ENCODE assay signal across 8 cellular contexts in the genomic region with DNA sequence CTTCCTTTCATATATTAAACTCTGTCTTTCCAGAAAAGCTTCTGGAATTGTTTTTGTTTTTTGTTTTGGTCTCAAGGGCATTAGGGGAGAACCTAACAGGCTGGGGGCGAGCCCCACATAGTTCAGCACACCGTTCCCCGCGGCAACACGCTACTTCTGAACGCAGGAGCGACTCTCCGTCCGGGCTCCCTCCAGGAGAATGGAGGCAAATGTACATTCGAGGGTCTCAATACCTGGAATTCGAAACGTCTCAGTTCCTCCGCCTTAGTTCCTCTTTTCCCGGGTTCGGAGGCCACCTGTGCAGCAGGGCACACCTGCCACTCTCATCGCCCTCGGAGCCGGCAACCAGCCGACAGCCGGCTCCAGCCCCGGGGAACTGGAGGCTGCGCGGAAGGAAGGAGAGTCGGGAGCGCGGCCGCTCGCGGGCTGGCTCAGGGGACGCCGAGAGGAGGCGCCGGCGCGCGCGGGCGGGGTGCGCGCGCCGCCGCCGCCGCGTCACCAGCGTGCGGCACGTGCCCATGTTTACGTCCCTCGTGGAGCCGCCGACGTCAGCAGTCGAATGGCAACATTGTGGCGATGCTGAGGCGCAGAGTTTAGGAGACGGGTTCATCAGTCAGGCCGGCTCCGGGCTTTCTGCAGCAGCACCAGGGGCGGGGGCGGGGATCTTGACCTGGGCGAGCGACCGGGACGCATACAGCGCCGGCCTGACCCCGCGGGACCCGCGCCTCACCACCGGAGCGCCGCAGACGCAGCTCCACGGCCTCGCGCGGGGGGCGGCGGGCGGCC. TPM values are rescaled to one million over a fixed set of nuclear protein-coding genes. Genes with fewer than 3 reads are reported as not detected.
DNase-seq lines count a peak whose midpoint lies in the region; ATAC-seq lines count a peak whose summit lies in the region.

A gene with protein sequence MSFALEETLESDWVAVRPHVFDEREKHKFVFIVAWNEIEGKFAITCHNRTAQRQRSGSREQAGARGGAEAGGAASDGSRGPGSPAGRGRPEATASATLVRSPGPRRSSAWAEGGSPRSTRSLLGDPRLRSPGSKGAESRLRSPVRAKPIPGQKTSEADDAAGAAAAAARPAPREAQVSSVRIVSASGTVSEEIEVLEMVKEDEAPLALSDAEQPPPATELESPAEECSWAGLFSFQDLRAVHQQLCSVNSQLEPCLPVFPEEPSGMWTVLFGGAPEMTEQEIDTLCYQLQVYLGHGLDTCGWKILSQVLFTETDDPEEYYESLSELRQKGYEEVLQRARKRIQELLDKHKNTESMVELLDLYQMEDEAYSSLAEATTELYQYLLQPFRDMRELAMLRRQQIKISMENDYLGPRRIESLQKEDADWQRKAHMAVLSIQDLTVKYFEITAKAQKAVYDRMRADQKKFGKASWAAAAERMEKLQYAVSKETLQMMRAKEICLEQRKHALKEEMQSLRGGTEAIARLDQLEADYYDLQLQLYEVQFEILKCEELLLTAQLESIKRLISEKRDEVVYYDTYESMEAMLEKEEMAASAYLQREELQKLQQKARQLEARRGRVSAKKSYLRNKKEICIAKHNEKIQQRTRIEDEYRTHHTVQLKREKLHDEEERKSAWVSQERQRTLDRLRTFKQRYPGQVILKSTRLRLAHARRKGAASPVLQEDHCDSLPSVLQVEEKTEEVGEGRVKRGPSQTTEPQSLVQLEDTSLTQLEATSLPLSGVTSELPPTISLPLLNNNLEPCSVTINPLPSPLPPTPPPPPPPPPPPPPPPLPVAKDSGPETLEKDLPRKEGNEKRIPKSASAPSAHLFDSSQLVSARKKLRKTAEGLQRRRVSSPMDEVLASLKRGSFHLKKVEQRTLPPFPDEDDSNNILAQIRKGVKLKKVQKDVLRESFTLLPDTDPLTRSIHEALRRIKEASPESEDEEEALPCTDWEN (plus strand): TSS at position 554 of the 786 bp plus-strand sequence. CDS start 520 bp downstream, outside the sequence.

- CTCF ChIA-PET in activated CD8-positive, alpha-beta T cell treated with anti-CD3 and anti-CD28 coated beads, Interleukin-2, amount 10 ng/mL, durations not matched to agents 7 days and 5 days (lab: Charles Lee) = interaction anchor here (1.5 kb wide), 1 partner anchor 102 kb away, joined by 8 read pairs; no protein-coding TSS in a partner anchor

- peak within 1 kb of the TSS; percentile 86 for H3K27ac ChIP-seq in BLaER1

- H3K4me3 ChIP-seq in BLaER1 = peak within 1 kb of the TSS; percentile 93

- peak within 1 kb of the TSS; percentile 92 for H3K4me3 Mint-ChIP-seq in activated CD8-positive, alpha-beta T cell treated with anti-CD3 and anti-CD28 coated beads, Interleukin-2, amount 10 ng/mL, durations not matched to agents 7 days and 5 days

- H3K9ac ChIP-seq in BLaER1 = peak within 1 kb of the TSS; percentile 92

- DNase-seq in GM19240 (ENCODE audit: insufficient read length, low spot score) = peak; percentile 69
- peak; percentile 79 for DNase-seq in NCI-H748 treated with DMSO at 0.1 percent for 48 hours (lab: John Stamatoyannopoulos, UW)
- peak; percentile 87 for DNase-seq in activated CD8-positive, alpha-beta T cell treated with anti-CD3 and anti-CD28 coated beads, Interleukin-2, amount 10 ng/mL, durations not matched to agents 7 days and 5 days
- DNase-seq in effector CD4-positive, alpha-beta T cell = peak; percentile 84
- DNase-seq in medulla oblongata (ENCODE audit: extremely low spot score) = peak; percentile 87
- DNase-seq in stimulated activated CD4-positive, alpha-beta T cell treated with anti-CD3 and anti-CD28 coated beads, TNF-alpha, amount 100 ng/mL, for 48 hours (ENCODE audit: low read depth in 3 of 3) = peak; percentile 60 to 74 (median 67)

- H3K27ac Mint-ChIP-seq in activated CD8-positive, alpha-beta T cell treated with anti-CD3 and anti-CD28 coated beads, Interleukin-2, amount 10 ng/mL, durations not matched to agents 7 days and 5 days = peak within 1 kb of the TSS; percentile 87

- H4K20me1 ChIP-seq in BLaER1 = peaks cover 44% of the 10 kb centered on the region

- H3K4me1 ChIP-seq in BLaER1 = peaks cover 33% of the 10 kb centered on the region

- H3K27me3 ChIP-seq in BLaER1 = peaks cover 28% of the 10 kb centered on the region

- no peaks in the 10 kb centered on the region for H3K9me3 Mint-ChIP-seq in activated CD8-positive, alpha-beta T cell treated with anti-CD3 and anti-CD28 coated beads, Interleukin-2, amount 10 ng/mL, durations not matched to agents 7 days and 5 days (ENCODE audit: insufficient read depth)

- H3K9me3 ChIP-seq in BLaER1 = 0 out of 2 replicates have a peak, but pooled peaks cover 4% of the 10 kb centered on the region

- peak within 1 kb of the TSS; percentile 96 for H3K4me2 ChIP-seq in BLaER1

- H3K4me1 Mint-ChIP-seq in activated CD8-positive, alpha-beta T cell treated with anti-CD3 and anti-CD28 coated beads, Interleukin-2, amount 10 ng/mL, durations not matched to agents 7 days and 5 days (ENCODE audit: low read depth) = peaks cover 28% of the 10 kb centered on the region

- no peaks in the 10 kb centered on the region for H3K27me3 Mint-ChIP-seq in activated CD8-positive, alpha-beta T cell treated with anti-CD3 and anti-CD28 coated beads, Interleukin-2, amount 10 ng/mL, durations not matched to agents 7 days and 5 days (ENCODE audit: low read depth)

- POLR2A ChIA-PET in activated CD8-positive, alpha-beta T cell treated with anti-CD3 and anti-CD28 coated beads, Interleukin-2, amount 10 ng/mL, durations not matched to agents 7 days and 5 days (lab: Charles Lee) = interaction anchor here (1.1 to 2.7 kb wide), 2 partner anchors 251 to 278 kb away, joined by 6 to 8 read pairs; partner anchors contain the start of genes ARSB and HOMER1

- H3K36me3 Mint-ChIP-seq in activated CD8-positive, alpha-beta T cell treated with anti-CD3 and anti-CD28 coated beads, Interleukin-2, amount 10 ng/mL, durations not matched to agents 7 days and 5 days (ENCODE audit: low read depth) = no peaks in the 10 kb centered on the region

- no peaks in the 10 kb centered on the region for H3K36me3 ChIP-seq in BLaER1

- ATAC-seq in HG03442 (IDR thresholded peaks at IDR 0.05; ENCODE audit: unreplicated experiment) = peak; percentile 69
- ATAC-seq in activated CD8-positive, alpha-beta T cell treated with anti-CD3 and anti-CD28 coated beads, Interleukin-2, amount 10 ng/mL, durations not matched to agents 7 days and 5 days = peak; percentile 78

RNA-seq across cellular contexts. Expression of the gene that starts here (rescaled TPM):
- 1 to 10 TPM; 2.1 TPM for total RNA-seq in activated CD8-positive, alpha-beta T cell treated with anti-CD3 and anti-CD28 coated beads, Interleukin-2, amount 10 ng/mL, durations not matched to agents 7 days and 5 days

Comparison
In these comparisons a context has a peak if more than half of its experiments do, and no peak if none do; other contexts are left out.
1. Peak in every context shown above with its lines: DNase-seq, ATAC-seq, H3K4me3 ChIP-seq and H3K27ac ChIP-seq.